16 cellular contexts compared by ENCODE assay signal in the genomic region with DNA sequence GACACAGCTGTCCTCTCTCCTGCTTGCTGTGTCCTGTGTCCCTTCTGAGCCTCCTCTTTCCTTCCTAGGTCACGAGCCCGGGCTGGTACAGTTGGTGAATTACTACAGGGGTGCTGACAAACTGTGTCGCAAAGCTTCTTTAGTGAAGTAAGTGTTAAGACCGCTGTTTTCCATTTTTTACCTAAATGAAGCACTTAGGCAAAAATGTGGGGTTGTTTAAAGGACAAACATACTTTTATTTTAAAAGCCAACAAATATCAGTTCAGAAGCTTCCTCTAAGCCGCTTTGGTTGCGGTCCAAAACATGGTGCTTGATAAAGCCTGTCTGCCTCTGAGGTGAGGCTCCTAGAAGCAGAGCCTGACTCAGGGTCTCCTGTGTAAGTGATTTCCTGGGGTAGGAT. TPM values are rescaled to one million over a fixed set of nuclear protein-coding genes. Genes with fewer than 3 reads are reported as not detected.
A peak's percentile ranks its signal among the peaks of the same experiment; 100 is the strongest.
DNase-seq lines count a peak whose midpoint lies in the region; ATAC-seq and TF ChIP-seq lines count a peak whose summit lies in the region.
"Had no signal": no experiment of that assay in that cellular context is flagged by ENCODE, and none has a peak within 500 bp of the region (broad histone marks: within the 10 kb centered on the region; RNA-seq: fewer than 3 reads in every experiment).

No MANE protein-coding gene starts in this region.

- H3K36me3 Mint-ChIP-seq in activated naive CD8-positive, alpha-beta T cell treated with anti-CD3 and anti-CD28 coated beads, Interleukin-2, amount 50 U/mL, for 24 hours (ENCODE audit: low read depth) = peaks cover 36% of the 10 kb centered on the region
- H3K36me3 Mint-ChIP-seq in activated naive CD8-positive, alpha-beta T cell treated with anti-CD3 and anti-CD28 coated beads for 36 hours = peaks cover 22% of the 10 kb centered on the region
- H3K36me3 Mint-ChIP-seq in endodermal cell (ENCODE audit: low read depth) = peaks cover 37% of the 10 kb centered on the region
- H3K36me3 Mint-ChIP-seq in T-cell = no peaks in the 10 kb centered on the region

- no peak overlapping the region for H3K56ac ChIP-seq in IMR-90 (ENCODE audit: extremely low read depth, insufficient read depth, low read length)

- H2BK20ac ChIP-seq in IMR-90 (ENCODE audit: low read depth, low read length) = no peak overlapping the region

- no peak for DNase-seq in activated naive CD8-positive, alpha-beta T cell treated with anti-CD3 and anti-CD28 coated beads, Interleukin-2, amount 50 U/mL, for 24 hours
- no peak for DNase-seq in activated naive CD8-positive, alpha-beta T cell treated with anti-CD3 and anti-CD28 coated beads for 36 hours
- DNase-seq in IMR-90 = no peak
- DNase-seq in endodermal cell = no peak
- no peak for DNase-seq in C1 segment of cervical spinal cord (lab: John Stamatoyannopoulos, UW)
- DNase-seq in T-cell = no peak
- DNase-seq: ACHN; CD4-positive, alpha-beta memory T cell; DMS79; EL; H9 had no signal

- H3K36me3 ChIP-seq in IMR-90 (ENCODE audit: control insufficient read depth, insufficient read depth, low read length) = peaks cover 10% of the 10 kb centered on the region
- H3K36me3 ChIP-seq in endodermal cell (ENCODE audit: control insufficient read depth, insufficient read depth, low read length) = peaks cover 49% of the 10 kb centered on the region

- H3K9me1 ChIP-seq in IMR-90 (ENCODE audit: insufficient read depth, low read length) = peaks cover 20% of the 10 kb centered on the region; the same call in 1 of the 2 replicates

- dilution Hi-C loops in IMR-90 (cut with HindIII; ENCODE audit: low sequenced_read_pairs, unreplicated experiment) = no loop called here

- no peak for TF ChIP-seq POLR2A in IMR-90 (IDR thresholded peaks at IDR 0.05; ENCODE audit: low read depth, low read length)
- TF ChIP-seq POLR2A in GM18505 (IDR thresholded peaks at IDR 0.05; ENCODE audit: borderline replicate concordance, extremely low read depth, insufficient read depth, insufficient read length) = no peak

- intact Hi-C loops in IMR-90 (cut with micrococcal nuclease) = no loop called here

- no peak overlapping the region for H2BK120ac ChIP-seq in IMR-90 (ENCODE audit: low read depth, low read length)

- H2BK5ac ChIP-seq in IMR-90 (ENCODE audit: low read depth, low read length, poor library complexity, severe bottlenecking) = no peak overlapping the region

- no peak overlapping the region for H3K4me3 Mint-ChIP-seq in activated naive CD8-positive, alpha-beta T cell treated with anti-CD3 and anti-CD28 coated beads, Interleukin-2, amount 50 U/mL, for 24 hours
- H3K4me3 Mint-ChIP-seq in activated naive CD8-positive, alpha-beta T cell treated with anti-CD3 and anti-CD28 coated beads for 36 hours = no peak overlapping the region
- no peak overlapping the region for H3K4me3 Mint-ChIP-seq in endodermal cell
- no peak overlapping the region for H3K4me3 Mint-ChIP-seq in T-cell
- H3K4me3 Mint-ChIP-seq: B cell, GM23338, H9 had no signal

- no peak overlapping the region for H2AK5ac ChIP-seq in IMR-90 (ENCODE audit: low read depth, low read length)

- peak overlapping the region; percentile 7 for H3K27ac Mint-ChIP-seq in activated naive CD8-positive, alpha-beta T cell treated with anti-CD3 and anti-CD28 coated beads, Interleukin-2, amount 50 U/mL, for 24 hours
- H3K27ac Mint-ChIP-seq in activated naive CD8-positive, alpha-beta T cell treated with anti-CD3 and anti-CD28 coated beads for 36 hours = no peak overlapping the region
- H3K27ac Mint-ChIP-seq in endodermal cell (peak overlapping the region; percentile 29), T-cell (no peak overlapping the region)
- H3K27ac Mint-ChIP-seq: B cell, GM23338, IgD-negative memory B cell had no signal

- no peak for ATAC-seq in activated naive CD8-positive, alpha-beta T cell treated with anti-CD3 and anti-CD28 coated beads, Interleukin-2, amount 50 U/mL, for 24 hours
- no peak for ATAC-seq in IMR-90 (ENCODE audit: low read depth)
- ATAC-seq in GM18505 (IDR thresholded peaks at IDR 0.05; ENCODE audit: unreplicated experiment) = no peak
- ATAC-seq in T-cell (replicated peaks in 1 of 4) = no peak
- ATAC-seq: GM23338 had no signal

- POLR2A ChIA-PET in IMR-90 (lab: Charles Lee; ENCODE audit: unreplicated experiment) = no interaction called here
- POLR2A ChIA-PET in T-cell (lab: Charles Lee) = no interaction called here

- no peak overlapping the region for H2BK15ac ChIP-seq in IMR-90 (ENCODE audit: low read depth, low read length)

- no peak overlapping the region for H4K91ac ChIP-seq in IMR-90 (ENCODE audit: insufficient read depth, low read depth, low read length)

- peaks cover 8% of the 10 kb centered on the region for H4K20me1 ChIP-seq in IMR-90 (ENCODE audit: insufficient read depth, low read length)

- peak overlapping the region; percentile 58 for H2AK9ac ChIP-seq in IMR-90 (replicated peaks; ENCODE audit: low read depth, low read length, poor library complexity)

- H3K23ac ChIP-seq in IMR-90 (ENCODE audit: low read depth, low read length) = peak overlapping the region; percentile 49; the same call in 1 of the 2 replicates

- no peak overlapping the region for H4K8ac ChIP-seq in IMR-90 (ENCODE audit: low read depth in 2 of 2, low read length in 2 of 2)

- H3K9me3 ChIP-seq in IMR-90 (ENCODE audit: control insufficient read depth, insufficient read depth, low read length) = no peaks in the 10 kb centered on the region
- no peaks in the 10 kb centered on the region for H3K9me3 ChIP-seq in endodermal cell (ENCODE audit: control insufficient read depth, low read length)

- H3K4me2 ChIP-seq in IMR-90 (ENCODE audit: low read depth, low read length) = no peak overlapping the region
- H3K4me2 ChIP-seq: GM23338 had no signal

- no peak overlapping the region for H3K14ac ChIP-seq in IMR-90 (replicated peaks; ENCODE audit: low read depth, low read length)

- no peak for TF ChIP-seq RAD21 in IMR-90 (IDR thresholded peaks at IDR 0.05; ENCODE audit: low read length)

- H3K9me3 Mint-ChIP-seq in activated naive CD8-positive, alpha-beta T cell treated with anti-CD3 and anti-CD28 coated beads, Interleukin-2, amount 50 U/mL, for 24 hours = no peaks in the 10 kb centered on the region
- no peaks in the 10 kb centered on the region for H3K9me3 Mint-ChIP-seq in activated naive CD8-positive, alpha-beta T cell treated with anti-CD3 and anti-CD28 coated beads for 36 hours
- H3K9me3 Mint-ChIP-seq in endodermal cell = no peaks in the 10 kb centered on the region
- no peaks in the 10 kb centered on the region for H3K9me3 Mint-ChIP-seq in T-cell
- H3K9me3 Mint-ChIP-seq: CD4-positive, alpha-beta memory T cell; GM23338; H9; IgD-negative memory B cell had no signal

- H3K4ac ChIP-seq in IMR-90 (ENCODE audit: low read depth, low read length) = no peak overlapping the region

- in situ Hi-C loops in IMR-90 (cut with MboI; ENCODE audit: low sequenced_read_pairs) = no loop called here

- H3K4me1 ChIP-seq in IMR-90 (ENCODE audit: control insufficient read depth, insufficient read depth, low read length) (peaks cover 2% of the 10 kb centered on the region; the same call in 1 of the 2 replicates), endodermal cell (ENCODE audit: control insufficient read depth, insufficient read depth, low read length) (no peaks in the 10 kb centered on the region)

- no peak for TF ChIP-seq CTCF in IMR-90 (conservative IDR thresholded peaks at IDR 0.05; ENCODE audit: low read depth, low read length)
- TF ChIP-seq CTCF in endodermal cell (conservative IDR thresholded peaks at IDR 0.05) = no peak

- CTCF ChIA-PET in IMR-90 (lab: Yijun Ruan, JAX) = no interaction called here
- CTCF ChIA-PET in T-cell (lab: Charles Lee) = no interaction called here

- H3K27me3 Mint-ChIP-seq in activated naive CD8-positive, alpha-beta T cell treated with anti-CD3 and anti-CD28 coated beads, Interleukin-2, amount 50 U/mL, for 24 hours = no peaks in the 10 kb centered on the region
- no peaks in the 10 kb centered on the region for H3K27me3 Mint-ChIP-seq in activated naive CD8-positive, alpha-beta T cell treated with anti-CD3 and anti-CD28 coated beads for 36 hours
- H3K27me3 Mint-ChIP-seq in endodermal cell (ENCODE audit: insufficient read depth) (no peaks in the 10 kb centered on the region), T-cell (no peaks in the 10 kb centered on the region)
- H3K27me3 Mint-ChIP-seq: B cell; CD4-positive, alpha-beta memory T cell; IgD-negative memory B cell had no signal

- no CpG with 5 or more reads among the region's 6 CpGs for whole genome bisulfite sequencing in IMR-90 (ENCODE audit: extremely low coverage in 2 of 2, insufficient read length in 1 of 2), 2 experiments
- 96% methylated on average over 6 of the region's 6 CpGs; no CpG with 5 or more reads in 1 of the 2 experiments for WGBS in endodermal cell (ENCODE audit: insufficient coverage in 1 of 2, insufficient read length in 1 of 2), 2 experiments

- H3K27ac ChIP-seq in IMR-90 (ENCODE audit: insufficient read depth, low read length) (no peak overlapping the region), endodermal cell (ENCODE audit: low read depth, low read length) (no peak overlapping the region)
- H3K27ac ChIP-seq: C4-2B had no signal

- H2AFZ ChIP-seq in IMR-90 (replicated peaks; ENCODE audit: low read length, poor library complexity) = no peak overlapping the region
- H2AFZ ChIP-seq: GM23338 had no signal

- no peak overlapping the region for H3K18ac ChIP-seq in IMR-90 (ENCODE audit: low read depth, low read length)

- no peak overlapping the region for H4K5ac ChIP-seq in IMR-90 (ENCODE audit: low read depth, low read length)

- H3K4me3 ChIP-seq in IMR-90 (ENCODE audit: insufficient read depth, low read depth, low read length) = no peak overlapping the region
- H3K4me3 ChIP-seq in endodermal cell (ENCODE audit: low read length) = no peak overlapping the region
- H3K4me3 ChIP-seq: GM23338 had no signal

- H3K9ac ChIP-seq in IMR-90 (ENCODE audit: low read depth, low read length) = no peak overlapping the region
- H3K9ac ChIP-seq in endodermal cell (ENCODE audit: extremely low read depth, low read length, poor library complexity, severe bottlenecking) = no peak overlapping the region

- H3K4me1 Mint-ChIP-seq in activated naive CD8-positive, alpha-beta T cell treated with anti-CD3 and anti-CD28 coated beads, Interleukin-2, amount 50 U/mL, for 24 hours = peaks cover 48% of the 10 kb centered on the region
- H3K4me1 Mint-ChIP-seq in activated naive CD8-positive, alpha-beta T cell treated with anti-CD3 and anti-CD28 coated beads for 36 hours = peaks cover 32% of the 10 kb centered on the region
- H3K4me1 Mint-ChIP-seq in endodermal cell = peaks cover 10% of the 10 kb centered on the region
- peaks cover 21 to 22% (median 22%) of the 10 kb centered on the region in 3 donors for H3K4me1 Mint-ChIP-seq in T-cell

- H3K79me1 ChIP-seq in IMR-90 (ENCODE audit: low read depth in 1 of 2, low read length in 2 of 2) = peaks cover 30 to 52% of the 10 kb centered on the region in 2 experiments

- no TSS peak for BruUV-seq in IMR-90 (replicated peaks; lab: Mats Ljungman, UMichigan)

- H3K27me3 ChIP-seq in IMR-90 (ENCODE audit: control insufficient read depth, insufficient read depth, low read length) (no peaks in the 10 kb centered on the region), endodermal cell (ENCODE audit: control insufficient read depth, insufficient read depth, low read length, poor library complexity, severe bottlenecking) (no peaks in the 10 kb centered on the region)

RNA-seq across cellular contexts. Expression of a gene that starts 3.9 kb away (rescaled TPM):
- 10 to 100 TPM; 32.8 to 33.9 TPM for total RNA-seq in activated naive CD8-positive, alpha-beta T cell treated with anti-CD3 and anti-CD28 coated beads for 36 hours
- total RNA-seq in IMR-90 (2012; rRNA removed) = 36.2 and 44.7 TPM in 2 replicates
- 13.4 and 18.2 TPM in 2 replicates for polyA plus RNA-seq in IMR-90 (2012; rRNA removed)
- 4.8 and 5.2 TPM in 2 replicates for polyA plus RNA-seq in IMR-90 (2012; cell fraction: cytosol; rRNA removed)
- polyA plus RNA-seq in IMR-90 (2012; cell fraction: nucleus; rRNA removed; ENCODE audit: low replicate concordance) = 8.9 and 25.1 TPM in 2 replicates
- 10 to 100 TPM; 61.1 to 89.6 TPM for total RNA-seq in endodermal cell
- 58.2 TPM for polyA plus RNA-seq in endodermal cell (2013, experiment 1 of 2)
- polyA plus RNA-seq in endodermal cell (2013, experiment 2 of 2) = 67.1 TPM
- 10 to 100 TPM; 11.9 to 23.3 (median 20.2) TPM for total RNA-seq in T-cell

RNA-seq across cellular contexts. Expression of a gene that starts 52.4 kb away (rescaled TPM):
- 10 to 100 TPM; 14.3 to 14.9 TPM for total RNA-seq in activated naive CD8-positive, alpha-beta T cell treated with anti-CD3 and anti-CD28 coated beads for 36 hours
- total RNA-seq in IMR-90 (2012; rRNA removed) (4.1 and 4.2 TPM in 2 replicates), endodermal cell (10 to 100 TPM; 17.1 to 42.7 TPM), T-cell (10 to 100 TPM; 10.8 to 61.4 (median 20.7) TPM)
- polyA plus RNA-seq in IMR-90 (2012; rRNA removed) = 0.67 and 0.69 TPM in 2 replicates
- 0.06 and 0.07 TPM in 2 replicates for polyA plus RNA-seq in IMR-90 (2012; cell fraction: cytosol; rRNA removed)
- polyA plus RNA-seq in IMR-90 (2012; cell fraction: nucleus; rRNA removed; ENCODE audit: low replicate concordance) = 0.36 and 3.0 TPM in 2 replicates
- 12.1 TPM for polyA plus RNA-seq in endodermal cell (2013, experiment 1 of 2)
- polyA plus RNA-seq in endodermal cell (2013, experiment 2 of 2) = 12.1 TPM

RNA-seq across cellular contexts. Expression of a gene that starts 56.4 kb away (rescaled TPM):
- 10 to 100 TPM; 71.2 to 80.8 TPM for total RNA-seq in activated naive CD8-positive, alpha-beta T cell treated with anti-CD3 and anti-CD28 coated beads for 36 hours
- total RNA-seq in IMR-90 (2012; rRNA removed) (22.8 and 24.6 TPM in 2 replicates), endodermal cell (10 to 100 TPM; 25.6 to 31.9 TPM), T-cell (10 to 100 TPM; 15.1 to 39.5 (median 35.9) TPM)
- 10.5 and 10.9 TPM in 2 replicates for polyA plus RNA-seq in IMR-90 (2012; rRNA removed)
- polyA plus RNA-seq in IMR-90 (2012; cell fraction: cytosol; rRNA removed) = 6.0 and 6.1 TPM in 2 replicates
- 7.3 and 8.5 TPM in 2 replicates for polyA plus RNA-seq in IMR-90 (2012; cell fraction: nucleus; rRNA removed; ENCODE audit: low replicate concordance)
- 13.9 TPM for polyA plus RNA-seq in endodermal cell (2013, experiment 1 of 2)
- polyA plus RNA-seq in endodermal cell (2013, experiment 2 of 2) = 14.1 TPM

Comparison
In these comparisons a context has a peak if more than half of its experiments do, and no peak if none do; other contexts are left out.
1. H3K27ac Mint-ChIP-seq: peak in activated naive CD8-positive, alpha-beta T cell treated with anti-CD3 and anti-CD28 coated beads, Interleukin-2, amount 50 U/mL, for 24 hours (single experiment) and endodermal cell (single experiment); none in activated naive CD8-positive, alpha-beta T cell treated with anti-CD3 and anti-CD28 coated beads for 36 hours (single experiment) and T-cell (0 of 2).